8 cellular contexts compared by ENCODE assay signal in the genomic region with DNA sequence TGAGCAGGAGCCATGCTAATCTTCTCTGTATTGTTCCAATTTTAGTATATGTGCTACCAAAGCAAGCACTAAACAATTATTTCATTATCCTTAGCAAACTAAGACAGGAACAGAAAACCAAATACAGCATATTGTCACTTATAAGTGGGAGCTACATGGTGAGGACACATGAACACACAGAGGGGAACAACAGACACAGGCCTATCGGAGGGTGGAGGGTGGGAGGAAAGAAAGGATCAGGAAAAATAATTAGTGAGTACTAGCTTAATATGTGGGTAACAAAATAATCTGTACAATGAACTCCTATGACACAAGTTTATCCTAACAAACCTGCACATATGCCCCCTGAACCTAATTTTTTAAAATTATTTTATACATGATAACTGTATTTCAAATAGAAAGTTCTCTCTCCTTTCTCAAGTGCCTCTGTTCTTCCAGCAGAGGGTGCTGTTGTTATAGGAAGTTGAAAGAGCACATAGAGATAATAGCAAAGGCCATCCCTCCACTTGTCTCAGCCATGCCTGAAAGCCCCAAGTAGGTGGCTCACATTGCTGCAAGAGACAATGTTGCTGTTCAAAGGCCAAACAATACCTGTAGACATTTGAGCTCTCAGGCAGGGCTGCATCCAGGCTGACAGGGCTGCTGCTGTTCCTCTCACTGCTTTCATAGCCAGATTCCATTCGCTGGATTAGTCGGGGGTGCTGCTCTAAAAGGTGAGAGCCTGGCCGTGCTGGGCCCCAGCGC. TPM values are rescaled to one million over a fixed set of nuclear protein-coding genes. Genes with fewer than 3 reads are reported as not detected.
DNase-seq lines count a peak whose midpoint lies in the region; ATAC-seq and TF ChIP-seq lines count a peak whose summit lies in the region.

No MANE protein-coding gene starts in this region.

- H3K9me3 ChIP-seq in HUES48 (ENCODE audit: control insufficient read depth, insufficient read depth, low read length) (no peaks in the 10 kb centered on the region), NT2/D1 (ENCODE audit: insufficient read depth, low read length) (no peaks in the 10 kb centered on the region), stomach (no peaks in the 10 kb centered on the region)

- H3K36me3 ChIP-seq in HUES48 (ENCODE audit: control insufficient read depth, insufficient read depth, low read length) (peaks cover 48% of the 10 kb centered on the region), NT2/D1 (ENCODE audit: insufficient read depth, insufficient read length, low read length) (peaks cover 31% of the 10 kb centered on the region), stomach (peaks cover 10 to 81% (median 69%) of the 10 kb centered on the region in 4 donors)

- no peak for TF ChIP-seq POLR2A in stomach (IDR thresholded peaks at IDR 0.05)

- no peak for TF ChIP-seq EP300 in stomach (IDR thresholded peaks at IDR 0.05)

- H3K4me1 ChIP-seq in HUES48 (ENCODE audit: control insufficient read depth, insufficient read depth, low read length) (no peaks in the 10 kb centered on the region), NT2/D1 (ENCODE audit: insufficient read depth, insufficient read length) (no peaks in the 10 kb centered on the region), stomach (peaks cover 0 to 24% (median 5%) of the 10 kb centered on the region in 4 donors)

- H3K9ac ChIP-seq in HUES48 (ENCODE audit: low read depth, low read length): no peak overlapping the region
- no peak overlapping the region for H3K9ac ChIP-seq in NT2/D1 (ENCODE audit: insufficient read length, low read depth)

- H3K4me3 ChIP-seq in HUES48 (ENCODE audit: low read depth, low read length) (no peak overlapping the region), NT2/D1 (ENCODE audit: insufficient read length, low read depth) (no peak overlapping the region), stomach (no peak overlapping the region)

- no peak for ATAC-seq in GM21526 (IDR thresholded peaks at IDR 0.05; ENCODE audit: low FRiP score, unreplicated experiment)

- 90 to 95% (median 94%) methylated on average over 5 of the region's 5 CpGs for WGBS in stomach, 5 donors

- no peaks in the 10 kb centered on the region for H3K27me3 ChIP-seq in HUES48 (ENCODE audit: control insufficient read depth, insufficient read depth, low read length)
- H3K27me3 ChIP-seq in NT2/D1 (ENCODE audit: insufficient read depth, insufficient read length): no peaks in the 10 kb centered on the region
- H3K27me3 ChIP-seq in stomach: no peaks in the 10 kb centered on the region

- H3K27ac ChIP-seq in HUES48 (ENCODE audit: low read depth, low read length): peak overlapping the region; percentile 23
- no peak overlapping the region for H3K27ac ChIP-seq in epithelial cell of prostate
- H3K27ac ChIP-seq in stomach: peak overlapping the region in 1 of 5 donors; percentile 53

- DNase-seq in ELF-1 (ENCODE audit: low read depth, low spot score): peak; percentile 80
- peak; percentile 46 for DNase-seq in NT2/D1 (ENCODE audit: low read depth, low spot score)
- peak; percentile 26 for DNase-seq in activated CD8-positive, alpha-beta memory T cell treated with anti-CD3 and anti-CD28 coated beads, Interleukin-2, amount 50 U/mL, for 4 hours
- DNase-seq in epithelial cell of prostate (ENCODE audit: low read depth, low spot score): peak; percentile 10
- peak; percentile 83 for DNase-seq in myocyte (ENCODE audit: low read depth)
- peak; percentile 40 for DNase-seq in stomach

- peak in 5 of 7 experiments; percentile 75 to 86 (median 84) for TF ChIP-seq CTCF in stomach (IDR thresholded peaks at IDR 0.05)

- intact Hi-C loops in stomach (cut with DNase I; ENCODE audit: low total_unique reads): no loop called here

RNA-seq across cellular contexts. Expression of a gene that starts 33.4 kb away (rescaled TPM):
- total RNA-seq in myocyte (54.6 and 59.1 TPM in 2 replicates), stomach (10 to 100 TPM; 12.5 to 77.1 (median 43.3) TPM)
- 57.6 TPM for polyA plus RNA-seq in myocyte (2012)
- 10 to 100 TPM; 23.2 to 29.0 (median 24.4) TPM for polyA plus RNA-seq in stomach

Comparison
In these comparisons a context has a peak if more than half of its experiments do, and no peak if none do; other contexts are left out.
1. DNase-seq: peak in every context shown above with its lines; median percentile 83 in myocyte; 80 in ELF-1; 46 in NT2/D1; 40 in stomach; 26 in activated CD8-positive, alpha-beta memory T cell treated with anti-CD3 and anti-CD28 coated beads, Interleukin-2, amount 50 U/mL, for 4 hours; 10 in epithelial cell of prostate.